8 cellular contexts compared by ENCODE assay signal in genomic region chr3:42547401-42547945, GRCh38. TPM values are rescaled to one million over a fixed set of nuclear protein-coding genes. Genes with fewer than 3 reads are reported as not detected.
DNase-seq lines count a peak whose midpoint lies in the region; ATAC-seq and TF ChIP-seq lines count a peak whose summit lies in the region.

No MANE protein-coding gene starts in this region.

- H3K4me3 ChIP-seq in dorsolateral prefrontal cortex = no peak overlapping the region

- H3K27me3 ChIP-seq in dorsolateral prefrontal cortex = no peaks in the 10 kb centered on the region

- intact Hi-C loops in dorsolateral prefrontal cortex (cut with DNase I) = loop anchor here (5.0 to 10.0 kb wide), 4 partner anchors 103 to 423 kb away; no protein-coding TSS in a partner anchor

- peak overlapping the region; percentile 53 for H3K27ac ChIP-seq in C4-2B
- peak overlapping the region in 29 of 59 donors; percentile 3 to 59 (median 32) for H3K27ac ChIP-seq in dorsolateral prefrontal cortex

- ATAC-seq in GM19455 (IDR thresholded peaks at IDR 0.05; ENCODE audit: unreplicated experiment) (peak; percentile 63), HG02973 (IDR thresholded peaks at IDR 0.05; ENCODE audit: unreplicated experiment) (no peak)

- TF ChIP-seq CTCF in C4-2B (conservative IDR thresholded peaks at IDR 0.05) (peak; percentile 96), dorsolateral prefrontal cortex (IDR thresholded peaks at IDR 0.05 in 54 of 56, conservative IDR thresholded peaks at IDR 0.05 in 2 of 56; ENCODE audit: low read depth in 1 of 56, partially characterized antibody in 56 of 56) (peak; percentile 88 to 99 (median 96))

- DNase-seq in NCI-H2196 (lab: John Stamatoyannopoulos, UW; ENCODE audit: unreplicated experiment) (peak; percentile 49), dorsolateral prefrontal cortex (peak in 9 of 10 donors; percentile 67 to 85 (median 74)), lung microvascular endothelial cell (ENCODE audit: low read depth in 2 of 2) (peak; percentile 63 to 76)
- peak; percentile 66 to 71 for DNase-seq in activated CD4-positive, alpha-beta T cell treated with anti-CD3 and anti-CD28 coated beads, Interleukin-2, amount 50 U/mL, for 48 hours
- DNase-seq in stimulated activated CD8-positive, alpha-beta memory T cell treated with anti-CD3 and anti-CD28 coated beads, Interleukin-15, amount 100 ng/mL, for 1 hour (ENCODE audit: low read depth) = peak; percentile 47

RNA-seq across cellular contexts. Expression of gene SEC22C, which starts 34.3 kb away (rescaled TPM):
- 10 to 100 TPM; 37.5 to 76.6 (median 57.6) TPM for total RNA-seq in dorsolateral prefrontal cortex
- total RNA-seq in lung microvascular endothelial cell = 63.6 and 95.6 TPM in 2 replicates

RNA-seq across cellular contexts. Expression of gene SS18L2, which starts 43.2 kb away (rescaled TPM):
- 10 to 100 TPM; 13.0 to 41.1 (median 28.2) TPM for total RNA-seq in dorsolateral prefrontal cortex
- 27.9 and 35.3 TPM in 2 replicates for total RNA-seq in lung microvascular endothelial cell

RNA-seq across cellular contexts. Expression of gene VIPR1, which starts 45.0 kb away (rescaled TPM):
- total RNA-seq in dorsolateral prefrontal cortex (10 to 100 TPM; 15.9 to 69.4 (median 40.2) TPM), lung microvascular endothelial cell (under 0.01 TPM in 1 of 2 replicates, not detected in the other)

RNA-seq across cellular contexts. Expression of gene NKTR, which starts 53.0 kb away (rescaled TPM):
- total RNA-seq in dorsolateral prefrontal cortex (100 to 1,000 TPM in 79 of 120 experiments, 10 to 100 TPM in 41; 64.0 to 154 (median 107) TPM), lung microvascular endothelial cell (27.0 and 46.0 TPM in 2 replicates)

Comparison
In these comparisons a context has a peak if more than half of its experiments do, and no peak if none do; other contexts are left out.
1. RNA of gene VIPR1, which starts 45.0 kb away (total RNA-seq): 15.9 to 69.4 TPM in dorsolateral prefrontal cortex; under 0.01 TPM in lung microvascular endothelial cell; every median in the first group is over 10 times any median in the second.
2. Peak in every context shown above with its lines, with median percentiles within 50 percentile points of each other: DNase-seq.